1 cellular context compared by ENCODE assay signal in genomic region chr15:98719169-98719515, GRCh38.
TF ChIP-seq lines count a peak whose summit lies in the region.

No MANE protein-coding gene starts in this region.

TF ChIP-seq in H1, 55 proteins besides CTCF, POLR2A, EP300 and RAD21:
- no peak for TF ChIP-seq SRF (IDR thresholded peaks at IDR 0.05; ENCODE audit: low read depth, low read length)
- TF ChIP-seq CTBP2 (IDR thresholded peaks at IDR 0.05; ENCODE audit: borderline replicate concordance, insufficient read depth, insufficient read length, low read length) = no peak
- no peak for TF ChIP-seq EGR1 (IDR thresholded peaks at IDR 0.05; ENCODE audit: borderline replicate concordance, low read depth, low read length)
- no peak for TF ChIP-seq TCF12 (IDR thresholded peaks at IDR 0.05; ENCODE audit: low read depth, low read length)
- TF ChIP-seq CEBPB (IDR thresholded peaks at IDR 0.05; ENCODE audit: low read depth, low read length) = no peak
- no peak for TF ChIP-seq RBBP5 (IDR thresholded peaks at IDR 0.05; ENCODE audit: borderline replicate concordance, low read depth, low read length)
- TF ChIP-seq KDM4A (IDR thresholded peaks at IDR 0.05; ENCODE audit: low read depth, low read length, severe bottlenecking) = no peak
- no peak for TF ChIP-seq TAF1 (IDR thresholded peaks at IDR 0.05; ENCODE audit: low read depth, low read length)
- TF ChIP-seq RXRA (IDR thresholded peaks at IDR 0.05; ENCODE audit: insufficient read depth, low read depth, low read length) = no peak
- no peak for TF ChIP-seq SIX5 (IDR thresholded peaks at IDR 0.05; ENCODE audit: low read depth, low read length)
- TF ChIP-seq KDM5A (IDR thresholded peaks at IDR 0.05; ENCODE audit: low read length) = no peak
- TF ChIP-seq JUN (IDR thresholded peaks at IDR 0.05; ENCODE audit: low read depth, low read length) = no peak
- no peak for TF ChIP-seq MAFK (IDR thresholded peaks at IDR 0.05; ENCODE audit: low read depth, low read length)
- no peak for TF ChIP-seq USF2 (IDR thresholded peaks at IDR 0.05; ENCODE audit: low read length)
- TF ChIP-seq SP1 (IDR thresholded peaks at IDR 0.05; ENCODE audit: low read depth, low read length) = no peak
- no peak for TF ChIP-seq ATF3 (IDR thresholded peaks at IDR 0.05; ENCODE audit: insufficient read depth, low read depth, low read length)
- TF ChIP-seq SUZ12 (IDR thresholded peaks at IDR 0.05; ENCODE audit: low read length) = no peak
- TF ChIP-seq NRF1 (IDR thresholded peaks at IDR 0.05; ENCODE audit: low read depth, low read length) = no peak
